ENCODE assay signal across 1 cellular context in genomic region chr14:20632831-20633771, GRCh38.
A peak's percentile ranks its signal among the peaks of the same experiment; 100 is the strongest.
TF ChIP-seq lines count a peak whose summit lies in the region.

No MANE protein-coding gene starts in this region.

TF ChIP-seq in HepG2, 621 proteins besides CTCF, POLR2A, EP300 and RAD21 (continues in another document):
- TF ChIP-seq ZFP41 (CRISPR knock-in tag; IDR thresholded peaks at IDR 0.05; ENCODE audit: borderline replicate concordance) (no peak), ZNF446 (CRISPR knock-in tag; IDR thresholded peaks at IDR 0.05) (0 out of 2 replicates have a peak, but pooled peaks have one; percentile 47), ARID3A (IDR thresholded peaks at IDR 0.05; ENCODE audit: low read depth, low read length) (no peak), ZNF142 (CRISPR knock-in tag; IDR thresholded peaks at IDR 0.05) (peak; percentile 50; the same call in 1 of the 2 replicates), MIER3 (CRISPR knock-in tag; IDR thresholded peaks at IDR 0.05; ENCODE audit: borderline replicate concordance) (peak; percentile 68; the same call in 1 of the 2 replicates), GATAD2A (CRISPR knock-in tag; IDR thresholded peaks at IDR 0.05) (peak; percentile 77), PATZ1 (CRISPR knock-in tag; IDR thresholded peaks at IDR 0.05) (0 out of 2 replicates have a peak, but pooled peaks have one; percentile 48), FOXA3 (CRISPR knock-in tag; IDR thresholded peaks at IDR 0.05) (peak; percentile 57; the same call in 1 of the 2 replicates), XBP1 (CRISPR knock-in tag; IDR thresholded peaks at IDR 0.05) (no peak), JUNB (CRISPR knock-in tag; IDR thresholded peaks at IDR 0.05; ENCODE audit: borderline replicate concordance) (no peak), E2F1 (CRISPR knock-in tag; IDR thresholded peaks at IDR 0.05) (0 out of 2 replicates have a peak, but pooled peaks have one; percentile 30), ZNF781 (CRISPR knock-in tag; IDR thresholded peaks at IDR 0.05; ENCODE audit: borderline replicate concordance, not compliant biosample characterization) (peak; percentile 79), GABPA (IDR thresholded peaks at IDR 0.05; ENCODE audit: low read depth, low read length) (no peak), GABPA (CRISPR knock-in tag; IDR thresholded peaks at IDR 0.05; ENCODE audit: low read depth) (peak; percentile 36; the same call in 1 of the 2 replicates), PREB (CRISPR knock-in tag; IDR thresholded peaks at IDR 0.05) (no peak), SIX4 (CRISPR knock-in tag; IDR thresholded peaks at IDR 0.05) (0 out of 2 replicates have a peak, but pooled peaks have one; percentile 35), RCOR2 (CRISPR knock-in tag; IDR thresholded peaks at IDR 0.05) (no peak), MTERF4 (CRISPR knock-in tag; IDR thresholded peaks at IDR 0.05) (0 out of 2 replicates have a peak, but pooled peaks have one; percentile 9), ZNF556 (CRISPR knock-in tag; IDR thresholded peaks at IDR 0.05; ENCODE audit: borderline replicate concordance) (peak; percentile 86; the same call in 1 of the 2 replicates), DRAP1 (CRISPR knock-in tag; IDR thresholded peaks at IDR 0.05) (peak; percentile 81), ZBTB14 (CRISPR knock-in tag; IDR thresholded peaks at IDR 0.05) (peak; percentile 15; the same call in 1 of the 2 replicates), KAT2B (IDR thresholded peaks at IDR 0.05; ENCODE audit: borderline replicate concordance, low read depth, low read length) (no peak), POLR2G (IDR thresholded peaks at IDR 0.05; ENCODE audit: low read depth, low read length) (no peak), ZNF710 (CRISPR knock-in tag; IDR thresholded peaks at IDR 0.05; ENCODE audit: borderline replicate concordance) (peak; percentile 24; the same call in 1 of the 2 replicates), ZGPAT (CRISPR knock-in tag; IDR thresholded peaks at IDR 0.05) (peak; percentile 77; the same call in 1 of the 2 replicates), U2AF1 (optimal IDR thresholded peaks at IDR 0.05; ENCODE audit: low read depth, low read length) (peak; percentile 40), DMAP1 (CRISPR knock-in tag; IDR thresholded peaks at IDR 0.05) (no peak; the same call in 1 of the 2 replicates), ATF4 (CRISPR knock-in tag; IDR thresholded peaks at IDR 0.05) (peak in 1 of 2 experiments; percentile 74; a peak in 2 of 4 replicates), TIGD3 (CRISPR knock-in tag; IDR thresholded peaks at IDR 0.05; ENCODE audit: borderline replicate concordance) (0 out of 2 replicates have a peak, but pooled peaks have one; percentile 65), ZFP62 (CRISPR knock-in tag; IDR thresholded peaks at IDR 0.05) (no peak), SNAPC5 (CRISPR knock-in tag; IDR thresholded peaks at IDR 0.05; ENCODE audit: borderline replicate concordance) (peak; percentile 21; the same call in 1 of the 2 replicates), AHR (CRISPR knock-in tag; IDR thresholded peaks at IDR 0.05) (no peak; the same call in 1 of the 2 replicates), ZNF317 (CRISPR knock-in tag; IDR thresholded peaks at IDR 0.05) (peak; percentile 84), ZNF274 (CRISPR knock-in tag; IDR thresholded peaks at IDR 0.05) (0 out of 2 replicates have a peak, but pooled peaks have one; percentile 8)
